ENCODE assay signal across 18 cellular contexts in genomic region chr9:131048332-131048731, GRCh38. TPM values are rescaled to one million over a fixed set of nuclear protein-coding genes. Genes with fewer than 3 reads are reported as not detected.
DNase-seq lines count a peak whose midpoint lies in the region; ATAC-seq, FAIRE-seq and TF ChIP-seq lines count a peak whose summit lies in the region.
"Had no signal": no experiment of that assay in that cellular context is flagged by ENCODE, and none has a peak within 500 bp of the region (broad histone marks: within the 10 kb centered on the region; RNA-seq: fewer than 3 reads in every experiment).

No MANE protein-coding gene starts in this region.

- peak overlapping the region; percentile 68; the same call in 1 of the 2 replicates for H2BK12ac ChIP-seq in H1 (ENCODE audit: low read depth, low read length)
- H2BK12ac ChIP-seq in neuronal stem cell (ENCODE audit: low read length) = peak overlapping the region; percentile 88

- no peak overlapping the region for H2BK15ac ChIP-seq in H1 (ENCODE audit: low read length)
- no peak overlapping the region for H2BK15ac ChIP-seq in neuronal stem cell (ENCODE audit: low read length)

- no peak overlapping the region for H3K56ac ChIP-seq in H1 (replicated peaks; ENCODE audit: insufficient read length, low read depth, low read length)

- no peaks in the 10 kb centered on the region for H3K36me3 Mint-ChIP-seq in stimulated activated naive B cell treated with anti-CD40 and anti-IgM and Interleukin-4, amounts not matched to agents 10 μg/mL and 1 μg/mL and 100 μg/mL, for 72 hours

- FAIRE-seq in H1 (lab: Jason Lieb, UNC) = no peak
- FAIRE-seq: A204.1, GM12892, GM18507 had no signal

- no peak for TF ChIP-seq CTCF in H1 (IDR thresholded peaks at IDR 0.05; ENCODE audit: control extremely low read depth in 1 of 3, insufficient read depth in 1 of 3, low read depth in 1 of 3, low read length in 3 of 3)
- TF ChIP-seq CTCF in colonic mucosa (IDR thresholded peaks at IDR 0.05) = no peak

- H3K27ac ChIP-seq in H1 (ENCODE audit: low read depth, low read length) (no peak overlapping the region), neuronal stem cell (replicated peaks; ENCODE audit: low read length) (no peak overlapping the region), colonic mucosa (no peak overlapping the region)
- H3K27ac ChIP-seq: C4-2B had no signal

- H2AFZ ChIP-seq in H1 (ENCODE audit: low read length) = no peak overlapping the region
- H2AFZ ChIP-seq in neuronal stem cell (ENCODE audit: low read length) = no peak overlapping the region

- ATAC-seq in stimulated activated naive B cell treated with anti-CD40 and anti-IgM and Interleukin-4, amounts not matched to agents 10 μg/mL and 1 μg/mL and 100 μg/mL, for 72 hours (replicated peaks) = no peak
- ATAC-seq in GM19452 (IDR thresholded peaks at IDR 0.05; ENCODE audit: unreplicated experiment) (no peak), GM19351 (IDR thresholded peaks at IDR 0.05; ENCODE audit: unreplicated experiment) (no peak)

- no peak overlapping the region for H3K4me2 ChIP-seq in H1 (ENCODE audit: insufficient read depth in 1 of 2, low read depth in 2 of 2, low read length in 2 of 2)
- no peak overlapping the region for H3K4me2 ChIP-seq in neuronal stem cell (ENCODE audit: insufficient read depth, low read length, poor library complexity, severe bottlenecking)

- POLR2A ChIA-PET in H1 (lab: Charles Lee; ENCODE audit: partially characterized antibody) = no interaction called here

- H3K4me1 ChIP-seq in H1 (replicated peaks in 1 of 4; ENCODE audit: control insufficient read depth in 3 of 4, insufficient read depth in 4 of 4, low read length in 3 of 4) = no peaks in the 10 kb centered on the region
- no peaks in the 10 kb centered on the region for H3K4me1 ChIP-seq in neuronal stem cell (ENCODE audit: control insufficient read depth in 2 of 2, insufficient read depth in 1 of 2, low read depth in 1 of 2, low read length in 2 of 2)
- no peaks in the 10 kb centered on the region for H3K4me1 ChIP-seq in colonic mucosa
- H3K4me1 ChIP-seq: HAP-1 had no signal

- CTCF ChIA-PET in H1 (lab: Charles Lee; ENCODE audit: partially characterized antibody) = interaction anchor here (0.9 to 6.6 kb wide), 9 partner anchors 12 to 170 kb away, joined by 3 to 156 read pairs (median 4); partner anchors contain the start of gene LAMC3

- H2BK120ac ChIP-seq in H1 (replicated peaks; ENCODE audit: low read depth, low read length) (no peak overlapping the region), neuronal stem cell (ENCODE audit: low read depth, low read length) (no peak overlapping the region)

- no peak overlapping the region for H3K9ac ChIP-seq in H1 (replicated peaks in 1 of 4; ENCODE audit: extremely low read depth in 1 of 4, low read depth in 3 of 4, low read length in 3 of 4)
- no peak overlapping the region for H3K9ac ChIP-seq in neuronal stem cell (ENCODE audit: low read depth, low read length, poor library complexity)
- H3K9ac ChIP-seq in colonic mucosa (ENCODE audit: low read depth in 2 of 2, low read length in 2 of 2) = no peak overlapping the region

- H4K5ac ChIP-seq in H1 (ENCODE audit: insufficient read length, low read depth, low read length) = no peak overlapping the region

- H3K4ac ChIP-seq in H1 (replicated peaks; ENCODE audit: insufficient read length, low read depth, low read length) (no peak overlapping the region), neuronal stem cell (ENCODE audit: low read length) (no peak overlapping the region)

- no peaks in the 10 kb centered on the region for H3K27me3 ChIP-seq in H1 (replicated peaks in 1 of 4; ENCODE audit: control insufficient read depth in 3 of 4, extremely low read depth in 1 of 4, insufficient read depth in 3 of 4, low read length in 3 of 4)
- peaks cover 0 to 17% (median 0%) of the 10 kb centered on the region in 3 experiments for H3K27me3 ChIP-seq in neuronal stem cell (ENCODE audit: control insufficient read depth in 3 of 3, insufficient read depth in 3 of 3, low read depth in 1 of 3, low read length in 3 of 3)
- no peaks in the 10 kb centered on the region for H3K27me3 ChIP-seq in colonic mucosa

- H2BK20ac ChIP-seq in H1 (ENCODE audit: low read length) = no peak overlapping the region

- peaks cover 4 to 24% of the 10 kb centered on the region in 2 donors for H3K27me3 Mint-ChIP-seq in stimulated activated naive B cell treated with anti-CD40 and anti-IgM and Interleukin-4, amounts not matched to agents 10 μg/mL and 1 μg/mL and 100 μg/mL, for 72 hours
- H3K27me3 Mint-ChIP-seq: CD4-positive, alpha-beta T cell had no signal

- H3K27ac Mint-ChIP-seq in stimulated activated naive B cell treated with anti-CD40 and anti-IgM and Interleukin-4, amounts not matched to agents 10 μg/mL and 1 μg/mL and 100 μg/mL, for 72 hours = peak overlapping the region; percentile 37
- H3K27ac Mint-ChIP-seq: CD4-positive, alpha-beta T cell had no signal

- H3K23ac ChIP-seq in H1 (ENCODE audit: insufficient read length) (no peak overlapping the region), neuronal stem cell (ENCODE audit: low read depth, low read length, poor library complexity) (peak overlapping the region; percentile 52)

- WGBS in H1 (ENCODE audit: extremely low coverage in 1 of 2, insufficient coverage in 1 of 2, insufficient read length in 1 of 2, insufficient replicate concordance in 2 of 2, low coverage in 1 of 2, low lambda C conversion rate in 2 of 2, missing lambda C conversion rate in 1 of 2), 2 experiments = 88% methylated on average over 6 of the region's 6 CpGs; no CpG with 5 or more reads in 1 of the 2 experiments
- no CpG with 5 or more reads among the region's 6 CpGs for WGBS in neuronal stem cell (ENCODE audit: extremely low coverage in 2 of 2, insufficient read length in 2 of 2, insufficient replicate concordance in 1 of 2), 2 donors

- H2BK5ac ChIP-seq in H1 (ENCODE audit: low read depth, low read length) (no peak overlapping the region), neuronal stem cell (ENCODE audit: low read length) (no peak overlapping the region)

- no peaks in the 10 kb centered on the region for H3K23me2 ChIP-seq in H1 (ENCODE audit: low read depth, low read length)

- H4K91ac ChIP-seq in H1 (replicated peaks; ENCODE audit: insufficient read length, low read length) (no peak overlapping the region), neuronal stem cell (ENCODE audit: low read depth, low read length, poor library complexity) (no peak overlapping the region)

- no peak for TF ChIP-seq RAD21 in H1 (IDR thresholded peaks at IDR 0.05 in 1 of 2, conservative IDR thresholded peaks at IDR 0.05 in 1 of 2; ENCODE audit: low read depth in 2 of 2, low read length in 2 of 2)

- intact Hi-C loops in colonic mucosa (cut with DNase I) = loop anchor here (5.0 kb wide), 1 partner anchor 346 kb away; no protein-coding TSS in a partner anchor

- no peak for TF ChIP-seq POLR2A in H1 (IDR thresholded peaks at IDR 0.05; ENCODE audit: control extremely low read depth in 1 of 2, low read depth in 2 of 2, low read length in 2 of 2)

- H3K4me3 ChIP-seq in H1 (ENCODE audit: extremely low read depth in 1 of 4, insufficient read depth in 2 of 4, low read depth in 3 of 4, low read length in 4 of 4) (no peak overlapping the region), neuronal stem cell (ENCODE audit: low read length in 2 of 2) (no peak overlapping the region), colonic mucosa (no peak overlapping the region)
- H3K4me3 ChIP-seq: HAP-1 had no signal

- no peaks in the 10 kb centered on the region for H4K20me1 ChIP-seq in H1 (replicated peaks in 1 of 2; ENCODE audit: control insufficient read depth in 1 of 2, insufficient read depth in 2 of 2, low read length in 2 of 2)

- DNase-seq in MV-4-11 (lab: John Stamatoyannopoulos, UW) (peak; percentile 41), H1 (ENCODE audit: low read depth in 1 of 2, low spot score in 2 of 2) (no peak), neuronal stem cell (ENCODE audit: low spot score) (no peak), colonic mucosa (no peak)
- DNase-seq in stimulated activated naive B cell treated with anti-CD40 and anti-IgM and Interleukin-4, amounts not matched to agents 10 μg/mL and 1 μg/mL and 100 μg/mL, for 72 hours = no peak
- DNase-seq: ACHN; CD4-positive, alpha-beta T cell; DMS153; DMS79; GDM1 had no signal

- H4K8ac ChIP-seq in H1 (ENCODE audit: extremely low read depth, insufficient read depth, low read length) (no peak overlapping the region), neuronal stem cell (ENCODE audit: low read depth, low read length) (no peak overlapping the region)

- no peaks in the 10 kb centered on the region for H3K9me3 Mint-ChIP-seq in stimulated activated naive B cell treated with anti-CD40 and anti-IgM and Interleukin-4, amounts not matched to agents 10 μg/mL and 1 μg/mL and 100 μg/mL, for 72 hours
- H3K9me3 Mint-ChIP-seq: CD4-positive, alpha-beta T cell had no signal

- peaks cover 0 to 8% of the 10 kb centered on the region in 2 donors for H3K4me1 Mint-ChIP-seq in stimulated activated naive B cell treated with anti-CD40 and anti-IgM and Interleukin-4, amounts not matched to agents 10 μg/mL and 1 μg/mL and 100 μg/mL, for 72 hours

- no peak overlapping the region for H3K14ac ChIP-seq in H1 (ENCODE audit: insufficient read length)
- peak overlapping the region; percentile 63 for H3K14ac ChIP-seq in neuronal stem cell (ENCODE audit: low read length)

- H3K9me3 ChIP-seq in H1 (ENCODE audit: insufficient read depth in 2 of 2, low read depth in 1 of 2, low read length in 1 of 2) (no peaks in the 10 kb centered on the region; a peak in 1 of 4 replicates), neuronal stem cell (replicated peaks in 1 of 2; ENCODE audit: control insufficient read depth in 2 of 2, insufficient read depth in 1 of 2, low read depth in 1 of 2, low read length in 2 of 2) (no peaks in the 10 kb centered on the region), colonic mucosa (no peaks in the 10 kb centered on the region)
- H3K9me3 ChIP-seq: HAP-1 had no signal

- H3K18ac ChIP-seq in H1 (ENCODE audit: extremely low read depth, low read length) (no peak overlapping the region), neuronal stem cell (ENCODE audit: low read length) (no peak overlapping the region)

- H3K79me1 ChIP-seq in H1 (ENCODE audit: low read depth, low read length) (no peaks in the 10 kb centered on the region), neuronal stem cell (ENCODE audit: low read depth, low read length) (no peaks in the 10 kb centered on the region)

- H3K4me3 Mint-ChIP-seq in stimulated activated naive B cell treated with anti-CD40 and anti-IgM and Interleukin-4, amounts not matched to agents 10 μg/mL and 1 μg/mL and 100 μg/mL, for 72 hours = no peak overlapping the region
- H3K4me3 Mint-ChIP-seq: CD4-positive, alpha-beta T cell had no signal

- TF ChIP-seq EP300 in H1 (IDR thresholded peaks at IDR 0.05; ENCODE audit: borderline replicate concordance in 1 of 2, low read depth in 2 of 2, low read length in 2 of 2) = no peak

- no peaks in the 10 kb centered on the region for H3K79me2 ChIP-seq in H1 (ENCODE audit: control insufficient read depth in 1 of 2, insufficient read depth in 2 of 2, low read length in 2 of 2)

- no peak overlapping the region for H2AK5ac ChIP-seq in H1 (ENCODE audit: low read depth, low read length)
- no peak overlapping the region for H2AK5ac ChIP-seq in neuronal stem cell (ENCODE audit: low read depth, low read length)

- H3K36me3 ChIP-seq in H1 (ENCODE audit: control insufficient read depth in 2 of 4, insufficient read depth in 4 of 4, low read length in 3 of 4) = no peaks in the 10 kb centered on the region
- H3K36me3 ChIP-seq in neuronal stem cell (replicated peaks in 1 of 2; ENCODE audit: control insufficient read depth in 2 of 2, insufficient read depth in 2 of 2, low read length in 2 of 2) = no peaks in the 10 kb centered on the region
- no peaks in the 10 kb centered on the region for H3K36me3 ChIP-seq in colonic mucosa
- H3K36me3 ChIP-seq: HAP-1 had no signal

RNA-seq across cellular contexts. Expression of gene LAMC3, which starts 39.4 kb away (rescaled TPM):
- 12.3 and 13.2 TPM in 2 replicates for total RNA-seq in H1 (2021; fragmentation: NEBNext Ultra II Directional; extraction: Animal tissue kit (Norgen Biotek cat#: 25700))
- 9.3 and 11.5 TPM in 2 replicates for polyA plus RNA-seq in H1 (2011; rRNA removed)
- 6.0 TPM for polyA plus RNA-seq in H1 (2011; cell fraction: cytosol; rRNA removed)
- polyA plus RNA-seq in H1 (2011; cell fraction: nucleus; rRNA removed) = 24.8 TPM
- 8.0 to 13.0 TPM (median 12.4 TPM) in 4 replicates for polyA plus RNA-seq in H1 (2012, experiment 1 of 2)
- polyA plus RNA-seq in H1 (2012, experiment 2 of 2) = 10.7 TPM
- polyA plus RNA-seq in H1 (2013, experiment 1 of 2) = 18.4 TPM
- polyA plus RNA-seq in H1 (2013, experiment 2 of 2) = 15.1 TPM
- polyA minus RNA-seq in H1 (2011; rRNA and poly(A)+ RNA removed) = 3.8 and 4.1 TPM in 2 replicates
- polyA minus RNA-seq in H1 (2011; cell fraction: cytosol; rRNA and poly(A)+ RNA removed) = 4.8 TPM
- polyA minus RNA-seq in H1 (2011; cell fraction: nucleus; rRNA and poly(A)+ RNA removed) = 7.2 TPM
- polyA plus RNA-seq in neuronal stem cell (2013, experiment 1 of 2) = 0.03 TPM
- 0.07 TPM for polyA plus RNA-seq in neuronal stem cell (2013, experiment 2 of 2)
- 1 to 10 TPM in 1 of 2 donors, under 1 TPM in 1; 0.67 to 1.9 TPM for total RNA-seq in colonic mucosa
- total RNA-seq: HT-29 had no signal

RNA-seq across cellular contexts. Expression of gene AIF1L, which starts 48.0 kb away (rescaled TPM):
- 149 and 153 TPM in 2 replicates for total RNA-seq in H1 (2021; fragmentation: NEBNext Ultra II Directional; extraction: Animal tissue kit (Norgen Biotek cat#: 25700))
- polyA plus RNA-seq in H1 (2011; rRNA removed) = 68.2 and 70.7 TPM in 2 replicates
- polyA plus RNA-seq in H1 (2011; cell fraction: cytosol; rRNA removed) = 103 TPM
- 76.7 TPM for polyA plus RNA-seq in H1 (2011; cell fraction: nucleus; rRNA removed)
- polyA plus RNA-seq in H1 (2012, experiment 1 of 2) = 121 to 128 TPM (median 125 TPM) in 4 replicates
- polyA plus RNA-seq in H1 (2012, experiment 2 of 2) = 119 TPM
- 81.8 TPM for polyA plus RNA-seq in H1 (2013, experiment 1 of 2)
- polyA plus RNA-seq in H1 (2013, experiment 2 of 2) = 81.0 TPM
- polyA minus RNA-seq in H1 (2011; rRNA and poly(A)+ RNA removed) = 121 and 131 TPM in 2 replicates
- 65.1 TPM for polyA minus RNA-seq in H1 (2011; cell fraction: cytosol; rRNA and poly(A)+ RNA removed)
- polyA minus RNA-seq in H1 (2011; cell fraction: nucleus; rRNA and poly(A)+ RNA removed) = 45.1 TPM
- polyA plus RNA-seq in neuronal stem cell (2013, experiment 1 of 2) = 90.6 TPM
- 91.1 TPM for polyA plus RNA-seq in neuronal stem cell (2013, experiment 2 of 2)
- total RNA-seq in colonic mucosa = 1 to 10 TPM; 3.6 to 4.0 TPM
- total RNA-seq: CD4-positive, alpha-beta T cell had no signal

Comparison
In these comparisons a context has a peak if more than half of its experiments do, and no peak if none do; other contexts are left out.
1. RNA of gene AIF1L, which starts 48.0 kb away (total RNA-seq): 149 to 153 TPM in H1; 3.6 to 4.0 TPM in colonic mucosa; every median in the first group is over 10 times any median in the second.